ENCODE assay signal across 8 cellular contexts in genomic region chr2:62505649-62506420, GRCh38. TPM values are rescaled to one million over a fixed set of nuclear protein-coding genes. Genes with fewer than 3 reads are reported as not detected.
A peak's percentile ranks its signal among the peaks of the same experiment; 100 is the strongest.
DNase-seq lines count a peak whose midpoint lies in the region; ATAC-seq and TF ChIP-seq lines count a peak whose summit lies in the region.

Gene TMEM17 (minus strand): TSS chr2:62506195. CDS start chr2:62506129, 66 bp downstream.

- H3K9me3 Mint-ChIP-seq in CD4-positive, alpha-beta memory T cell, result peaks cover 0 to 2% (median 0%) of the 10 kb centered on the region in 8 donors
- H3K9me3 Mint-ChIP-seq in stimulated activated memory B cell treated with anti-CD40 and anti-IgM and Interleukin-4, amounts not matched to agents 10 μg/mL and 1 μg/mL and 100 μg/mL, for 72 hours, result no peaks in the 10 kb centered on the region

- no peak for TF ChIP-seq CTCF in epithelial cell of esophagus (IDR thresholded peaks at IDR 0.05; ENCODE audit: insufficient read depth, low read depth, low read length, missing control alignments)

- TF ChIP-seq POLR2A in GM19099 (IDR thresholded peaks at IDR 0.05; ENCODE audit: extremely low read depth, insufficient read length, low read depth), result peak; percentile 57

- ATAC-seq in HG03175 (IDR thresholded peaks at IDR 0.05; ENCODE audit: unreplicated experiment), result peak; percentile 73
- ATAC-seq in stimulated activated memory B cell treated with anti-CD40 and anti-IgM and Interleukin-4, amounts not matched to agents 10 μg/mL and 1 μg/mL and 100 μg/mL, for 72 hours, result peak; percentile 85

- H3K27ac ChIP-seq in CD4-positive, alpha-beta memory T cell (ENCODE audit: low read depth, low read length), result no peak within 1 kb of the TSS

- CTCF ChIA-PET in CD4-positive, alpha-beta memory T cell (lab: Charles Lee; ENCODE audit: partially characterized antibody), result no interaction called here

- DNase-seq in CD4-positive, alpha-beta memory T cell, result peak in 1 of 5 donors; percentile 1
- DNase-seq in NCI-H2227 (lab: John Stamatoyannopoulos, UW; ENCODE audit: unreplicated experiment) (peak; percentile 96), epithelial cell of esophagus (ENCODE audit: low read depth) (peak; percentile 81), mesenteric fat pad (ENCODE audit: low spot score) (peak; percentile 94)
- peak; percentile 40 for DNase-seq in activated CD4-positive, CD25-positive, alpha-beta regulatory T cell treated with anti-CD3 and anti-CD28 coated beads, Interleukin-2, amount 50 U/mL, for 72 hours

- H3K36me3 ChIP-seq in CD4-positive, alpha-beta memory T cell (ENCODE audit: insufficient read depth, low read length), result no peaks in the 10 kb centered on the region

- peaks cover 19 to 27% of the 10 kb centered on the region in 2 donors for H3K27me3 Mint-ChIP-seq in CD4-positive, alpha-beta memory T cell
- H3K27me3 Mint-ChIP-seq in stimulated activated memory B cell treated with anti-CD40 and anti-IgM and Interleukin-4, amounts not matched to agents 10 μg/mL and 1 μg/mL and 100 μg/mL, for 72 hours, result peaks cover 7% of the 10 kb centered on the region

- no peaks in the 10 kb centered on the region for H3K9me3 ChIP-seq in CD4-positive, alpha-beta memory T cell (ENCODE audit: control insufficient read depth in 1 of 2, low read length in 2 of 2)

- peak within 1 kb of the TSS in 1 of 7 donors; percentile 42 for H3K27ac Mint-ChIP-seq in CD4-positive, alpha-beta memory T cell
- peak within 1 kb of the TSS; percentile 57 for H3K27ac Mint-ChIP-seq in stimulated activated memory B cell treated with anti-CD40 and anti-IgM and Interleukin-4, amounts not matched to agents 10 μg/mL and 1 μg/mL and 100 μg/mL, for 72 hours

- H3K36me3 Mint-ChIP-seq in CD4-positive, alpha-beta memory T cell, result no peaks in the 10 kb centered on the region
- H3K36me3 Mint-ChIP-seq in stimulated activated memory B cell treated with anti-CD40 and anti-IgM and Interleukin-4, amounts not matched to agents 10 μg/mL and 1 μg/mL and 100 μg/mL, for 72 hours, result no peaks in the 10 kb centered on the region

- POLR2A ChIA-PET in CD4-positive, alpha-beta memory T cell (lab: Charles Lee; ENCODE audit: partially characterized antibody), result no interaction called here

- peak within 1 kb of the TSS; percentile 62 to 78 (median 74) for H3K4me3 Mint-ChIP-seq in CD4-positive, alpha-beta memory T cell
- peak within 1 kb of the TSS; percentile 83 for H3K4me3 Mint-ChIP-seq in stimulated activated memory B cell treated with anti-CD40 and anti-IgM and Interleukin-4, amounts not matched to agents 10 μg/mL and 1 μg/mL and 100 μg/mL, for 72 hours

- intact Hi-C loops in CD4-positive, alpha-beta memory T cell (cut with micrococcal nuclease), result no loop called here

- H3K27me3 ChIP-seq in CD4-positive, alpha-beta memory T cell (ENCODE audit: insufficient read depth, low read length), result no peaks in the 10 kb centered on the region

- H3K4me3 ChIP-seq in CD4-positive, alpha-beta memory T cell (ENCODE audit: low read length in 2 of 2), result peak within 1 kb of the TSS in 1 of 2 donors; percentile 43
- peak within 1 kb of the TSS; percentile 65 for H3K4me3 ChIP-seq in epithelial cell of esophagus (ENCODE audit: low read length)

- H3K4me1 Mint-ChIP-seq in CD4-positive, alpha-beta memory T cell, result peaks cover 4 to 10% (median 7%) of the 10 kb centered on the region in 4 donors
- H3K4me1 Mint-ChIP-seq in stimulated activated memory B cell treated with anti-CD40 and anti-IgM and Interleukin-4, amounts not matched to agents 10 μg/mL and 1 μg/mL and 100 μg/mL, for 72 hours, result peaks cover 8% of the 10 kb centered on the region

- H3K4me1 ChIP-seq in CD4-positive, alpha-beta memory T cell (ENCODE audit: insufficient read depth, low read length), result peaks cover 4% of the 10 kb centered on the region

RNA-seq across cellular contexts. Expression of gene TMEM17, which starts in this region (rescaled TPM):
- not detected for total RNA-seq in CD4-positive, alpha-beta memory T cell
- polyA plus RNA-seq in CD4-positive, alpha-beta memory T cell, result not detected
- total RNA-seq in mesenteric fat pad, result 1.4 TPM
